Comparison of ENCODE assay signal across 33 cellular contexts in genomic region chr14:55158412-55158811, GRCh38. TPM values are rescaled to one million over a fixed set of nuclear protein-coding genes. Genes with fewer than 3 reads are reported as not detected.
"Had no signal": no experiment of that assay in that cellular context is flagged by ENCODE, and none has a peak within 500 bp of the region (broad histone marks: within the 10 kb centered on the region; RNA-seq: fewer than 3 reads in every experiment).

No MANE protein-coding gene starts in this region.

- H3K4me3 ChIP-seq: breast epithelium, esophagus muscularis mucosa, heart left ventricle, skin epidermis, thoracic aorta, uterus had no signal

- H3K27me3 ChIP-seq: breast epithelium, esophagus muscularis mucosa, foreskin keratinocyte, heart left ventricle, uterus had no signal

- H3K4me1 ChIP-seq: breast epithelium, esophagus muscularis mucosa, foreskin keratinocyte, uterus had no signal

- H3K36me3 ChIP-seq: breast epithelium, esophagus muscularis mucosa, heart left ventricle, thoracic aorta had no signal

- DNase-seq: activated CD4-positive, alpha-beta memory T cell treated with anti-CD3 and anti-CD28 coated beads, Interleukin-2, amount 10 ng/mL, durations not matched to agents 7 days and 5 days; activated CD4-positive, alpha-beta T cell treated with anti-CD3 and anti-CD28 coated beads for 48 hours; activated CD8-positive, alpha-beta memory T cell treated with anti-CD3 and anti-CD28 coated beads, Interleukin-2, amount 50 U/mL, for 48 hours; activated gamma-delta T cell treated with Interleukin-2 at 50 U/mL for 16 hours; activated T-cell treated with anti-CD3 and anti-CD28 coated beads, Interleukin-2, amount 50 U/mL, for 24 hours; central memory CD4-positive, alpha-beta T cell; endodermal cell; foreskin keratinocyte; heart left ventricle; hypothalamus; immature natural killer cell; kidney; left colon; mammary epithelial cell; midbrain; naive thymus-derived CD8-positive, alpha-beta T cell; stimulated activated CD4-positive, alpha-beta T cell treated with anti-CD3 and anti-CD28 coated beads, Interleukin-12 subunit alpha, Interleukin-12 subunit beta, amount 100 ng/mL, for 4 hours; stimulated activated CD4-positive, alpha-beta T cell treated with anti-CD3 and anti-CD28 coated beads, Interleukin-4, amount 100 ng/mL, for 1 hour; T1000; trophoblast cell; uterus; WERI-Rb-1 had no signal

- H3K27ac ChIP-seq: breast epithelium, esophagus muscularis mucosa, foreskin keratinocyte, heart left ventricle, skin epidermis, thoracic aorta, uterus, WERI-Rb-1 had no signal

- ATAC-seq: activated CD4-positive, CD25-positive, alpha-beta regulatory T cell treated with anti-CD3 and anti-CD28 coated beads, Interleukin-2, amount 50 U/mL, for 24 hours; activated naive CD4-positive, alpha-beta T cell treated with anti-CD3 and anti-CD28 coated beads, Interleukin-2, amount 50 U/mL, for 72 hours; foreskin keratinocyte; heart left ventricle; left colon; naive thymus-derived CD8-positive, alpha-beta T cell; sciatic nerve; stimulated activated effector memory CD8-positive, alpha-beta T cell treated with anti-CD3 and anti-CD28 coated beads, Interleukin-12 subunit alpha, Interleukin-12 subunit beta, amount 100 ng/mL, for 72 hours had no signal

- H3K27me3 Mint-ChIP-seq: activated CD4-positive, alpha-beta memory T cell treated with anti-CD3 and anti-CD28 coated beads, Interleukin-2, amount 10 ng/mL, durations not matched to agents 7 days and 5 days; activated T-cell treated with anti-CD3 and anti-CD28 coated beads, Interleukin-2, amount 50 U/mL, for 24 hours; dendritic cell treated with granulocyte-macrophage colony-stimulating factor and Interleukin-4, amounts not matched to agents 40 ng/mL and 50 ng/mL, for 4 days; stimulated activated naive CD8-positive, alpha-beta T cell treated with anti-CD3 and anti-CD28 coated beads, Interleukin-15, Interleukin-2, amounts not matched to agents 100 ng/mL and 50 ng/mL, for 24 hours had no signal

- H3K4me3 Mint-ChIP-seq: activated CD4-positive, alpha-beta memory T cell treated with anti-CD3 and anti-CD28 coated beads, Interleukin-2, amount 10 ng/mL, durations not matched to agents 7 days and 5 days; activated T-cell treated with anti-CD3 and anti-CD28 coated beads, Interleukin-2, amount 50 U/mL, for 24 hours; dendritic cell treated with granulocyte-macrophage colony-stimulating factor and Interleukin-4, amounts not matched to agents 40 ng/mL and 50 ng/mL, for 4 days; endodermal cell; immature natural killer cell; naive thymus-derived CD8-positive, alpha-beta T cell; stimulated activated effector memory CD8-positive, alpha-beta T cell treated with anti-CD3 and anti-CD28 coated beads, Interleukin-12 subunit alpha, Interleukin-12 subunit beta, amount 100 ng/mL, for 72 hours; stimulated activated naive CD8-positive, alpha-beta T cell treated with anti-CD3 and anti-CD28 coated beads, Interleukin-15, Interleukin-2, amounts not matched to agents 100 ng/mL and 50 ng/mL, for 24 hours; T-helper 1 cell treated with Interleukin-12 subunit alpha and Interleukin-12 subunit beta and Interleukin-4 antibody, amounts not matched to agents 30 μg/mL and 1 μg/mL, for 36 hours had no signal

- H3K36me3 Mint-ChIP-seq: naive thymus-derived CD8-positive, alpha-beta T cell had no signal

- H3K9me3 ChIP-seq: breast epithelium, esophagus muscularis mucosa, heart left ventricle, thoracic aorta, uterus had no signal

- FAIRE-seq: kidney had no signal

- H3K4me1 Mint-ChIP-seq: endodermal cell, immature natural killer cell had no signal

- H3K27ac Mint-ChIP-seq: activated CD4-positive, alpha-beta memory T cell treated with anti-CD3 and anti-CD28 coated beads, Interleukin-2, amount 10 ng/mL, durations not matched to agents 7 days and 5 days; activated naive CD4-positive, alpha-beta T cell treated with anti-CD3 and anti-CD28 coated beads, Interleukin-2, amount 50 U/mL, for 72 hours; activated T-cell treated with anti-CD3 and anti-CD28 coated beads, Interleukin-2, amount 50 U/mL, for 24 hours; dendritic cell treated with granulocyte-macrophage colony-stimulating factor and Interleukin-4, amounts not matched to agents 40 ng/mL and 50 ng/mL, for 4 days; endodermal cell; immature natural killer cell; stimulated activated naive CD8-positive, alpha-beta T cell treated with anti-CD3 and anti-CD28 coated beads, Interleukin-15, Interleukin-2, amounts not matched to agents 100 ng/mL and 50 ng/mL, for 24 hours; T-helper 1 cell treated with Interleukin-12 subunit alpha and Interleukin-12 subunit beta and Interleukin-4 antibody, amounts not matched to agents 30 μg/mL and 1 μg/mL, for 36 hours had no signal

RNA-seq across cellular contexts. Expression of gene DLGAP5, which starts 33.0 kb away (rescaled TPM):
- total RNA-seq: naive thymus-derived CD8-positive, alpha-beta T cell had no signal
- polyA plus RNA-seq: naive thymus-derived CD8-positive, alpha-beta T cell had no signal
